Comparison of ENCODE assay signal across 23 cellular contexts in genomic region chr17:3926860-3927627, GRCh38. TPM values are rescaled to one million over a fixed set of nuclear protein-coding genes. Genes with fewer than 3 reads are reported as not detected.
DNase-seq lines count a peak whose midpoint lies in the region; ATAC-seq and TF ChIP-seq lines count a peak whose summit lies in the region.
"Had no signal": no experiment of that assay in that cellular context is flagged by ENCODE, and none has a peak within 500 bp of the region (broad histone marks: within the 10 kb centered on the region; RNA-seq: fewer than 3 reads in every experiment).

No MANE protein-coding gene starts in this region.

- TF ChIP-seq POLR2A in suprapubic skin (IDR thresholded peaks at IDR 0.05) (no peak), transverse colon (IDR thresholded peaks at IDR 0.05) (no peak)

- peaks cover 40% of the 10 kb centered on the region for H3K36me3 ChIP-seq in CD4-positive, alpha-beta memory T cell (ENCODE audit: insufficient read depth, low read length)
- H3K36me3 ChIP-seq in HEK293 (ENCODE audit: control insufficient read depth in 2 of 2, insufficient read depth in 1 of 2, low read length in 2 of 2) = no peaks in the 10 kb centered on the region
- H3K36me3 ChIP-seq in neutrophil = peaks cover 91% of the 10 kb centered on the region
- no peaks in the 10 kb centered on the region for H3K36me3 ChIP-seq in suprapubic skin
- H3K36me3 ChIP-seq in transverse colon = no peaks in the 10 kb centered on the region

- no peaks in the 10 kb centered on the region for H3K4me1 ChIP-seq in CD4-positive, alpha-beta memory T cell (ENCODE audit: insufficient read depth, low read length)
- H3K4me1 ChIP-seq in HEK293 (ENCODE audit: control insufficient read depth, insufficient read depth, low read length) = no peaks in the 10 kb centered on the region
- no peaks in the 10 kb centered on the region for H3K4me1 ChIP-seq in neutrophil (ENCODE audit: control insufficient read depth in 1 of 2, insufficient read depth in 1 of 2, low read depth in 1 of 2, low read length in 1 of 2)
- no peaks in the 10 kb centered on the region for H3K4me1 ChIP-seq in suprapubic skin
- peaks cover 0 to 3% (median 0%) of the 10 kb centered on the region in 4 donors for H3K4me1 ChIP-seq in transverse colon

- no peak for TF ChIP-seq CTCF in HEK293 (tag by site-specific recombination; IDR thresholded peaks at IDR 0.05)
- no peak for TF ChIP-seq CTCF in neutrophil (IDR thresholded peaks at IDR 0.05)
- no peak for TF ChIP-seq CTCF in suprapubic skin (IDR thresholded peaks at IDR 0.05)
- no peak for TF ChIP-seq CTCF in transverse colon (IDR thresholded peaks at IDR 0.05)

- no peak overlapping the region for H3K27ac ChIP-seq in CD4-positive, alpha-beta memory T cell (ENCODE audit: low read depth, low read length)
- H3K27ac ChIP-seq in HEK293 (ENCODE audit: extremely low read depth, low read depth, low read length) (no peak overlapping the region), neutrophil (peak overlapping the region; percentile 46), suprapubic skin (no peak overlapping the region), transverse colon (no peak overlapping the region)
- H3K27ac ChIP-seq: GM23248 had no signal

- no peaks in the 10 kb centered on the region for H3K27me3 ChIP-seq in CD4-positive, alpha-beta memory T cell (ENCODE audit: insufficient read depth, low read length)
- no peaks in the 10 kb centered on the region for H3K27me3 ChIP-seq in neutrophil
- no peaks in the 10 kb centered on the region for H3K27me3 ChIP-seq in suprapubic skin
- no peaks in the 10 kb centered on the region for H3K27me3 ChIP-seq in transverse colon

- TF ChIP-seq EP300 in suprapubic skin (IDR thresholded peaks at IDR 0.05) = no peak
- TF ChIP-seq EP300 in transverse colon (IDR thresholded peaks at IDR 0.05; ENCODE audit: low read depth) = no peak

- ATAC-seq in HG02588 (IDR thresholded peaks at IDR 0.05; ENCODE audit: unreplicated experiment) = no peak
- ATAC-seq: esophagus mucosa, GM12878 had no signal

- no peak for DNase-seq in CD4-positive, alpha-beta memory T cell
- peak; percentile 68 for DNase-seq in islet precursor cell
- DNase-seq in suprapubic skin (ENCODE audit: low spot score in 2 of 2) = no peak
- DNase-seq in transverse colon = no peak
- DNase-seq: activated CD4-positive, alpha-beta T cell treated with anti-CD3 and anti-CD28 coated beads, Interleukin-2, amount 10 ng/mL, durations not matched to agents 7 days and 5 days; activated CD8-positive, alpha-beta memory T cell treated with anti-CD3 and anti-CD28 coated beads, Interleukin-2, amount 50 U/mL, for 48 hours; CD4-positive, alpha-beta T cell; effector CD4-positive, alpha-beta T cell; GM23248; KBM-7; midbrain; NCI-H1930; NCI-H345; SHP77; T-helper 1 cell had no signal

- POLR2A ChIA-PET in CD4-positive, alpha-beta memory T cell (lab: Charles Lee; ENCODE audit: partially characterized antibody) = no interaction called here
- POLR2A ChIA-PET in HEK293 (lab: Yijun Ruan, JAX) = interaction anchor here (0.5 kb wide), 1 partner anchor 439 kb away, joined by 3 read pairs; no protein-coding TSS in a partner anchor

- WGBS in suprapubic skin = 91% methylated on average over 10 of the region's 16 CpGs
- WGBS in transverse colon (ENCODE audit: low coverage in 1 of 2), 2 donors = 82 to 100% methylated on average over 2 to 14 of the region's 16 CpGs

- no peaks in the 10 kb centered on the region for H3K9me3 ChIP-seq in CD4-positive, alpha-beta memory T cell (ENCODE audit: control insufficient read depth in 1 of 2, low read length in 2 of 2)
- H3K9me3 ChIP-seq in HEK293 (ENCODE audit: control insufficient read depth, insufficient read depth, low read depth, low read length) (no peaks in the 10 kb centered on the region), neutrophil (no peaks in the 10 kb centered on the region), suprapubic skin (no peaks in the 10 kb centered on the region), transverse colon (no peaks in the 10 kb centered on the region)

- H3K27me3 Mint-ChIP-seq in CD4-positive, alpha-beta memory T cell = no peaks in the 10 kb centered on the region
- H3K27me3 Mint-ChIP-seq: activated CD4-positive, alpha-beta T cell treated with anti-CD3 and anti-CD28 coated beads, Interleukin-2, amount 10 ng/mL, durations not matched to agents 7 days and 5 days; CD4-positive, alpha-beta T cell had no signal

- intact Hi-C loops in CD4-positive, alpha-beta memory T cell (cut with micrococcal nuclease) = no loop called here
- intact Hi-C loops in transverse colon (cut with DNase I; ENCODE audit: low total_unique reads) = no loop called here

- H3K4me3 ChIP-seq in CD4-positive, alpha-beta memory T cell (ENCODE audit: low read length in 2 of 2) = no peak overlapping the region
- H3K4me3 ChIP-seq in HEK293 (ENCODE audit: low read depth, low read length) (no peak overlapping the region), neutrophil (ENCODE audit: low read depth in 1 of 2, low read length in 1 of 2) (no peak overlapping the region), suprapubic skin (no peak overlapping the region), transverse colon (no peak overlapping the region)
- H3K4me3 ChIP-seq: GM12878, GM23248 had no signal

- peak overlapping the region in 4 of 7 donors; percentile 36 to 74 (median 72) for H3K27ac Mint-ChIP-seq in CD4-positive, alpha-beta memory T cell
- H3K27ac Mint-ChIP-seq: activated CD4-positive, alpha-beta T cell treated with anti-CD3 and anti-CD28 coated beads, Interleukin-2, amount 10 ng/mL, durations not matched to agents 7 days and 5 days; CD4-positive, alpha-beta T cell had no signal

- H3K4me3 Mint-ChIP-seq in CD4-positive, alpha-beta memory T cell = no peak overlapping the region
- H3K4me3 Mint-ChIP-seq: activated CD4-positive, alpha-beta T cell treated with anti-CD3 and anti-CD28 coated beads, Interleukin-2, amount 10 ng/mL, durations not matched to agents 7 days and 5 days; CD4-positive, alpha-beta T cell had no signal

- CTCF ChIA-PET in CD4-positive, alpha-beta memory T cell (lab: Charles Lee; ENCODE audit: partially characterized antibody) = interaction anchor here (2.8 kb wide), 1 partner anchor 13 kb away, joined by 7 read pairs; no protein-coding TSS in a partner anchor
- CTCF ChIA-PET in HEK293 (lab: Yijun Ruan, JAX) = interaction anchor here (0.6 to 4.3 kb wide), 8 partner anchors 7 to 698 kb away, joined by 3 to 35 read pairs (median 3); partner anchors contain the start of gene P2RX1

- in situ Hi-C loops in transverse colon (cut with MboI; ENCODE audit: low pct_ligation_motif_present in 1 of 4, low pct_unique_long_range_greater_than_20kb in 1 of 4, low sequenced_read_pairs in 3 of 4) = no loop called here

- peaks cover 0 to 4% (median 0%) of the 10 kb centered on the region in 4 donors for H3K4me1 Mint-ChIP-seq in CD4-positive, alpha-beta memory T cell
- H3K4me1 Mint-ChIP-seq: activated CD4-positive, alpha-beta T cell treated with anti-CD3 and anti-CD28 coated beads, Interleukin-2, amount 10 ng/mL, durations not matched to agents 7 days and 5 days had no signal

- H3K36me3 Mint-ChIP-seq in CD4-positive, alpha-beta memory T cell = peaks cover 32 to 53% of the 10 kb centered on the region in 2 donors

- H3K9me3 Mint-ChIP-seq in CD4-positive, alpha-beta memory T cell = no peaks in the 10 kb centered on the region
- H3K9me3 Mint-ChIP-seq: activated CD4-positive, alpha-beta T cell treated with anti-CD3 and anti-CD28 coated beads, Interleukin-2, amount 10 ng/mL, durations not matched to agents 7 days and 5 days; CD4-positive, alpha-beta T cell had no signal

TF ChIP-seq in HEK293, 187 proteins besides CTCF, POLR2A, EP300 and RAD21 (continues in another document):
- peak; percentile 17; the same call in 1 of the 2 replicates for TF ChIP-seq KLF1 (tag by site-specific recombination; IDR thresholded peaks at IDR 0.05)
- no peak for TF ChIP-seq REST (tag by site-specific recombination; IDR thresholded peaks at IDR 0.05)
- no peak for TF ChIP-seq ZNF768 (tag by site-specific recombination; IDR thresholded peaks at IDR 0.05)

RNA-seq across cellular contexts. Expression of gene P2RX1, which starts 10.8 kb away (rescaled TPM):
- not detected for total RNA-seq in CD4-positive, alpha-beta memory T cell
- polyA plus RNA-seq in CD4-positive, alpha-beta memory T cell = not detected
- total RNA-seq in suprapubic skin (1 to 10 TPM in 2 of 4 donors, under 1 TPM in 2; 0.25 to 2.6 (median 1.2) TPM), transverse colon (10 to 100 TPM in 1 of 4 donors, 1 to 10 TPM in 2, under 1 TPM in 1; 0.82 to 11.2 (median 7.0) TPM)
- total RNA-seq: frontal cortex, GM23248, kidney epithelial cell, renal cortical epithelial cell had no signal
- polyA plus RNA-seq: GM23248 had no signal

RNA-seq across cellular contexts. Expression of gene CAMKK1, which starts 34.2 kb away (rescaled TPM):
- total RNA-seq in CD4-positive, alpha-beta memory T cell = 1 to 10 TPM; 3.5 TPM
- polyA plus RNA-seq in CD4-positive, alpha-beta memory T cell = 1 to 10 TPM in 1 of 2 donors, under 1 TPM in 1; 0.18 to 2.6 TPM
- total RNA-seq in suprapubic skin (10 to 100 TPM; 10.8 to 17.3 (median 12.9) TPM), transverse colon (10 to 100 TPM in 1 of 4 donors, 1 to 10 TPM in 3; 2.9 to 31.0 (median 5.0) TPM)

RNA-seq across cellular contexts. Expression of gene ATP2A3, which starts 37.2 kb away (rescaled TPM):
- 100 to 1,000 TPM; 157 to 177 TPM for total RNA-seq in CD4-positive, alpha-beta memory T cell
- 10 to 100 TPM; 34.4 to 89.0 TPM for polyA plus RNA-seq in CD4-positive, alpha-beta memory T cell
- total RNA-seq in suprapubic skin (10 to 100 TPM; 22.4 to 61.7 (median 34.7) TPM), transverse colon (100 to 1,000 TPM; 142 to 300 (median 208) TPM)
